18 cellular contexts compared by ENCODE assay signal in genomic region chr1:81725823-81726222, GRCh38.
DNase-seq lines count a peak whose midpoint lies in the region; ATAC-seq and TF ChIP-seq lines count a peak whose summit lies in the region.
"Had no signal": no experiment of that assay in that cellular context is flagged by ENCODE, and none has a peak within 500 bp of the region (broad histone marks: within the 10 kb centered on the region; RNA-seq: fewer than 3 reads in every experiment).

No MANE protein-coding gene starts in this region.

- H3K36me3 ChIP-seq in GM23338 (ENCODE audit: insufficient read depth), result no peaks in the 10 kb centered on the region
- H3K36me3 ChIP-seq in HEK293 (ENCODE audit: control insufficient read depth in 2 of 2, insufficient read depth in 1 of 2, low read length in 2 of 2), result no peaks in the 10 kb centered on the region
- no peaks in the 10 kb centered on the region for H3K36me3 ChIP-seq in endodermal cell (ENCODE audit: control insufficient read depth, insufficient read depth, low read length)
- H3K36me3 ChIP-seq: BLaER1 treated with 17β-estradiol and CSF1 and Interleukin-3, amounts not matched to agents 10 nM and 100 nM had no signal

- no peak overlapping the region for H3K27ac ChIP-seq in GM23338 (ENCODE audit: low read depth)
- no peak overlapping the region for H3K27ac ChIP-seq in HEK293 (ENCODE audit: extremely low read depth, low read depth, low read length)
- H3K27ac ChIP-seq in endodermal cell (ENCODE audit: low read depth, low read length), result no peak overlapping the region
- H3K27ac ChIP-seq: 22Rv1; A549; BLaER1 treated with 17β-estradiol and CSF1 and Interleukin-3, amounts not matched to agents 10 nM and 100 nM; C4-2B had no signal

- POLR2A ChIA-PET in HEK293 (lab: Yijun Ruan, JAX), result no interaction called here

- no peaks in the 10 kb centered on the region for H3K9me2 ChIP-seq in GM23338 (ENCODE audit: insufficient read depth)

- H3K27me3 Mint-ChIP-seq in GM23338 (ENCODE audit: insufficient read depth, low read depth, poor library complexity) (peaks cover 2% of the 10 kb centered on the region), nephron progenitor cell (ENCODE audit: low read depth, poor library complexity) (peaks cover 6% of the 10 kb centered on the region), endodermal cell (ENCODE audit: insufficient read depth) (no peaks in the 10 kb centered on the region)
- H3K27me3 Mint-ChIP-seq: B cell; CD4-positive, alpha-beta T cell had no signal

- H3K9me3 Mint-ChIP-seq in GM23338 (no peaks in the 10 kb centered on the region), nephron progenitor cell (no peaks in the 10 kb centered on the region), endodermal cell (no peaks in the 10 kb centered on the region)
- H3K9me3 Mint-ChIP-seq: CD4-positive, alpha-beta T cell had no signal

- no peaks in the 10 kb centered on the region for H3K79me2 ChIP-seq in GM23338 (replicated peaks; ENCODE audit: insufficient read depth)

- TF ChIP-seq CTCF in GM23338 (conservative IDR thresholded peaks at IDR 0.05; ENCODE audit: low read depth in 2 of 2) (no peak), HEK293 (tag by site-specific recombination; IDR thresholded peaks at IDR 0.05) (no peak), nephron progenitor cell (IDR thresholded peaks at IDR 0.05) (no peak), endodermal cell (conservative IDR thresholded peaks at IDR 0.05) (no peak)

- H2AFZ ChIP-seq in GM23338, result peak overlapping the region; percentile 23

- no peak overlapping the region for H3K4me3 Mint-ChIP-seq in GM23338
- H3K4me3 Mint-ChIP-seq in nephron progenitor cell, result no peak overlapping the region
- H3K4me3 Mint-ChIP-seq in endodermal cell, result no peak overlapping the region
- H3K4me3 Mint-ChIP-seq: B cell; CD4-positive, alpha-beta T cell; CD8-positive, alpha-beta T cell had no signal

- no peak overlapping the region for H3K4me3 ChIP-seq in GM23338
- no peak overlapping the region for H3K4me3 ChIP-seq in HEK293 (ENCODE audit: low read depth, low read length)
- no peak overlapping the region for H3K4me3 ChIP-seq in endodermal cell (ENCODE audit: low read length)
- H3K4me3 ChIP-seq: A549; BLaER1 treated with 17β-estradiol and CSF1 and Interleukin-3, amounts not matched to agents 10 nM and 100 nM had no signal

- ATAC-seq in GM23338, result no peak
- ATAC-seq in HG03432 (IDR thresholded peaks at IDR 0.05; ENCODE audit: unreplicated experiment), result no peak
- ATAC-seq: A549; CD8-positive, alpha-beta T cell had no signal

- no peak for DNase-seq in GM23338 (ENCODE audit: low spot score)
- DNase-seq in nephron progenitor cell, result no peak
- DNase-seq in Kasumi-1 (lab: John Stamatoyannopoulos, UW), result no peak
- no peak for DNase-seq in endodermal cell
- DNase-seq: AML-193; Caco-2; Calu3; CD4-positive, alpha-beta T cell; CD8-positive, alpha-beta T cell; DMS79 treated with DMSO at 0.1 percent for 48 hours; GF-D8 had no signal

- WGBS in endodermal cell (ENCODE audit: insufficient coverage in 1 of 2, insufficient read length in 1 of 2), 2 experiments, result 97% methylated on average over 8 of the region's 8 CpGs; no CpG with 5 or more reads in 1 of the 2 experiments

- H4K20me1 ChIP-seq in GM23338 (replicated peaks; ENCODE audit: insufficient read depth), result no peaks in the 10 kb centered on the region
- H4K20me1 ChIP-seq: BLaER1 treated with 17β-estradiol and CSF1 and Interleukin-3, amounts not matched to agents 10 nM and 100 nM had no signal

- CTCF ChIA-PET in HEK293 (lab: Yijun Ruan, JAX), result no interaction called here

- no peak overlapping the region for H3K9ac ChIP-seq in endodermal cell (ENCODE audit: extremely low read depth, low read length, poor library complexity, severe bottlenecking)
- H3K9ac ChIP-seq: BLaER1 treated with 17β-estradiol and CSF1 and Interleukin-3, amounts not matched to agents 10 nM and 100 nM had no signal

- H3K36me3 Mint-ChIP-seq in GM23338 (ENCODE audit: low read depth) (no peaks in the 10 kb centered on the region), nephron progenitor cell (ENCODE audit: low read depth) (no peaks in the 10 kb centered on the region), endodermal cell (ENCODE audit: low read depth) (no peaks in the 10 kb centered on the region)
- H3K36me3 Mint-ChIP-seq: CD8-positive, alpha-beta T cell had no signal

- H3K27ac Mint-ChIP-seq in GM23338 (no peak overlapping the region), nephron progenitor cell (peak overlapping the region; percentile 31), endodermal cell (no peak overlapping the region)
- H3K27ac Mint-ChIP-seq: B cell; CD4-positive, alpha-beta T cell; CD8-positive, alpha-beta T cell had no signal

- H3K4me1 Mint-ChIP-seq in GM23338, result peaks cover 5% of the 10 kb centered on the region; the same call in 2 of the 3 replicates
- H3K4me1 Mint-ChIP-seq in nephron progenitor cell, result peaks cover 5% of the 10 kb centered on the region
- no peaks in the 10 kb centered on the region for H3K4me1 Mint-ChIP-seq in endodermal cell
- H3K4me1 Mint-ChIP-seq: B cell had no signal

- no peak overlapping the region for H3K4me2 ChIP-seq in GM23338
- H3K4me2 ChIP-seq: A549; BLaER1 treated with 17β-estradiol and CSF1 and Interleukin-3, amounts not matched to agents 10 nM and 100 nM had no signal

- H3K4me1 ChIP-seq in GM23338 (ENCODE audit: insufficient read depth) (no peaks in the 10 kb centered on the region), HEK293 (ENCODE audit: control insufficient read depth, insufficient read depth, low read length) (no peaks in the 10 kb centered on the region), endodermal cell (ENCODE audit: control insufficient read depth, insufficient read depth, low read length) (no peaks in the 10 kb centered on the region)
- H3K4me1 ChIP-seq: A549, Caco-2 had no signal

- H3F3A ChIP-seq in GM23338 (replicated peaks; ENCODE audit: low read depth), result no peaks in the 10 kb centered on the region

- no peaks in the 10 kb centered on the region for H3K27me3 ChIP-seq in GM23338 (ENCODE audit: insufficient read depth)
- no peaks in the 10 kb centered on the region for H3K27me3 ChIP-seq in endodermal cell (ENCODE audit: control insufficient read depth, insufficient read depth, low read length, poor library complexity, severe bottlenecking)
- H3K27me3 ChIP-seq: BLaER1 treated with 17β-estradiol and CSF1 and Interleukin-3, amounts not matched to agents 10 nM and 100 nM had no signal

- H3K9me3 ChIP-seq in HEK293 (ENCODE audit: control insufficient read depth, insufficient read depth, low read depth, low read length) (no peaks in the 10 kb centered on the region), endodermal cell (ENCODE audit: control insufficient read depth, low read length) (no peaks in the 10 kb centered on the region)
- H3K9me3 ChIP-seq: A549, Caco-2 had no signal

TF ChIP-seq in GM23338, 12 proteins besides CTCF, POLR2A, EP300 and RAD21 (continues in another document):
- no peak for TF ChIP-seq CREB1 (CRISPR knock-in tag; IDR thresholded peaks at IDR 0.05; ENCODE audit: low read depth)
- TF ChIP-seq REST (IDR thresholded peaks at IDR 0.05; ENCODE audit: unreplicated experiment), result no peak

TF ChIP-seq in HEK293, 187 proteins besides CTCF, POLR2A, EP300 and RAD21:
- no peak for TF ChIP-seq GLI2 (tag by site-specific recombination; IDR thresholded peaks at IDR 0.05; ENCODE audit: borderline replicate concordance, low read depth)
- no peak for TF ChIP-seq ZFHX2 (tag by site-specific recombination; conservative IDR thresholded peaks at IDR 0.05)
- no peak for TF ChIP-seq KLF8 (tag by site-specific recombination; IDR thresholded peaks at IDR 0.05)
- no peak for TF ChIP-seq ZNF292 (tag by site-specific recombination; IDR thresholded peaks at IDR 0.05; ENCODE audit: borderline replicate concordance, low read depth)
- TF ChIP-seq SCRT1 (tag by site-specific recombination; IDR thresholded peaks at IDR 0.05; ENCODE audit: borderline replicate concordance), result peak; percentile 94
- TF ChIP-seq SCRT2 (tag by site-specific recombination; IDR thresholded peaks at IDR 0.05), result peak; percentile 95
- no peak for TF ChIP-seq ZNF223 (tag by site-specific recombination; IDR thresholded peaks at IDR 0.05)
- TF ChIP-seq GLIS2 (tag by site-specific recombination; IDR thresholded peaks at IDR 0.05), result no peak
- TF ChIP-seq ZNF624 (tag by site-specific recombination; IDR thresholded peaks at IDR 0.05), result no peak
- no peak for TF ChIP-seq ZBTB49 (tag by site-specific recombination; IDR thresholded peaks at IDR 0.05; ENCODE audit: low read depth)
